In the genomic region with DNA sequence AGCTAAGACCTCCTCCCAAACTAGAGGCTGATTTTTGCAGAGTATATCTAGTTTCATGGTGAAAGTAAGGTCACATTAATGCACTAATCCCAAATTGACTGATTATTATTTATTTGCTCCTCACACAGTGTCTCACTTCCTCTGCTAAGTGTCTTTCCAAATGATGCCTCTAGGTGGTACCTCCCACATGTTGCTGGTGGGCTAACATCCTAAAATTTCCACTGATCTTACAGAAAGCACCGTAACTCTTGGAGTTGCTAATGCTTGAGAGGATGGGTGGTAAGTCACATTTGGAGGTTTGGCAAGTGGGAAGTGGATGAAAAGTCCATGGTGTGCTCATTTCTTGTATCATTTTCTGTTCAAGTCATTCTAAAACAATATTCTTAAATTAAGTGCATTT, we compare ENCODE assay signal across 14 cellular contexts.
DNase-seq lines count a peak whose midpoint lies in the region; ATAC-seq, FAIRE-seq and TF ChIP-seq lines count a peak whose summit lies in the region.
"Had no signal": no experiment of that assay in that cellular context is flagged by ENCODE, and none has a peak within 500 bp of the region (broad histone marks: within the 10 kb centered on the region; RNA-seq: fewer than 3 reads in every experiment).

No MANE protein-coding gene starts in this region.

- H3K36me3 ChIP-seq in PC-3 (ENCODE audit: low read depth, low read length), result no peaks in the 10 kb centered on the region
- H3K36me3 ChIP-seq: colonic mucosa, esophagus squamous epithelium, SJSA1 had no signal

- ATAC-seq in PC-3 (no peak), HG03442 (IDR thresholded peaks at IDR 0.05; ENCODE audit: unreplicated experiment) (no peak)

- H3K27ac ChIP-seq in PC-3 (ENCODE audit: low read length), result no peak overlapping the region
- H3K27ac ChIP-seq: colonic mucosa, esophagus squamous epithelium, SJSA1 had no signal

- peaks cover 0 to 2% (median 0%) of the 10 kb centered on the region in 7 donors for H3K9me3 Mint-ChIP-seq in CD14-positive monocyte
- H3K9me3 Mint-ChIP-seq in glutamatergic neuron (ENCODE audit: unreplicated experiment), result no peaks in the 10 kb centered on the region

- H2AFZ ChIP-seq in PC-3 (ENCODE audit: low read length), result no peak overlapping the region

- no peak for FAIRE-seq in GM19239 (lab: Jason Lieb, UNC)
- FAIRE-seq: G401.6 had no signal

- H3F3A ChIP-seq in PC-3 (ENCODE audit: low read length, unreplicated experiment), result no peaks in the 10 kb centered on the region

- H3K4me2 ChIP-seq in PC-3 (ENCODE audit: low read length), result no peak overlapping the region

- no peaks in the 10 kb centered on the region for H4K20me1 ChIP-seq in PC-3 (ENCODE audit: low read length)

- no peak overlapping the region for H3K9ac ChIP-seq in PC-3 (ENCODE audit: low read length)

- H3K4me1 Mint-ChIP-seq in CD14-positive monocyte (no peaks in the 10 kb centered on the region), glutamatergic neuron (ENCODE audit: low read depth, unreplicated experiment) (no peaks in the 10 kb centered on the region)
- H3K4me1 Mint-ChIP-seq: CD4-positive, alpha-beta memory T cell had no signal

- no peaks in the 10 kb centered on the region for H3K9me2 ChIP-seq in PC-3 (replicated peaks; ENCODE audit: low read length)

- peaks cover 0 to 2% (median 0%) of the 10 kb centered on the region in 3 donors for H3K27me3 Mint-ChIP-seq in CD14-positive monocyte (ENCODE audit: low read depth in 3 of 3)
- no peaks in the 10 kb centered on the region for H3K27me3 Mint-ChIP-seq in glutamatergic neuron (ENCODE audit: unreplicated experiment)
- H3K27me3 Mint-ChIP-seq: CD4-positive, alpha-beta memory T cell; stimulated activated naive CD8-positive, alpha-beta T cell treated with anti-CD3 and anti-CD28 coated beads, Interleukin-15, Interleukin-2, amounts not matched to agents 100 ng/mL and 50 ng/mL, for 24 hours had no signal

- H3K4me3 Mint-ChIP-seq in CD14-positive monocyte (no peak overlapping the region), glutamatergic neuron (ENCODE audit: unreplicated experiment) (no peak overlapping the region)
- H3K4me3 Mint-ChIP-seq: CD4-positive, alpha-beta memory T cell; stimulated activated naive CD8-positive, alpha-beta T cell treated with anti-CD3 and anti-CD28 coated beads, Interleukin-15, Interleukin-2, amounts not matched to agents 100 ng/mL and 50 ng/mL, for 24 hours had no signal

- TF ChIP-seq CTCF in CD14-positive monocyte (IDR thresholded peaks at IDR 0.05) (peak; percentile 6), GM12875 (IDR thresholded peaks at IDR 0.05; ENCODE audit: borderline replicate concordance, insufficient read depth, low read depth, low read length) (peak; percentile 17; the same call in 1 of the 2 replicates), PC-3 (conservative IDR thresholded peaks at IDR 0.05; ENCODE audit: low read depth, low read length) (no peak), glutamatergic neuron (IDR thresholded peaks at IDR 0.05; ENCODE audit: partially characterized antibody, unreplicated experiment) (peak; percentile 44)

- CTCF ChIA-PET in PC-3 (lab: Charles Lee), result no interaction called here

- no peaks in the 10 kb centered on the region for H3K9me3 ChIP-seq in PC-3 (ENCODE audit: low read length)
- H3K9me3 ChIP-seq: colonic mucosa, esophagus squamous epithelium, SJSA1 had no signal

- H3K4me3 ChIP-seq in GM12875 (ENCODE audit: low read depth, low read length) (no peak overlapping the region), PC-3 (ENCODE audit: low read length) (no peak overlapping the region)
- H3K4me3 ChIP-seq: colonic mucosa, esophagus squamous epithelium, SJSA1 had no signal

- H3K79me2 ChIP-seq in PC-3 (ENCODE audit: low read length), result no peaks in the 10 kb centered on the region

- intact Hi-C loops in CD14-positive monocyte (cut with micrococcal nuclease), result no loop called here
- intact Hi-C loops in PC-3 (cut with micrococcal nuclease), result no loop called here

- H3K36me3 Mint-ChIP-seq in CD14-positive monocyte (no peaks in the 10 kb centered on the region), glutamatergic neuron (ENCODE audit: unreplicated experiment) (no peaks in the 10 kb centered on the region)
- H3K36me3 Mint-ChIP-seq: CD4-positive, alpha-beta memory T cell had no signal

- no peaks in the 10 kb centered on the region for H3K4me1 ChIP-seq in PC-3 (ENCODE audit: insufficient read depth, low read length)
- H3K4me1 ChIP-seq: colonic mucosa, esophagus squamous epithelium, SJSA1 had no signal

- no peak overlapping the region for H3K27ac Mint-ChIP-seq in CD14-positive monocyte
- H3K27ac Mint-ChIP-seq in glutamatergic neuron (ENCODE audit: unreplicated experiment), result no peak overlapping the region
- H3K27ac Mint-ChIP-seq: CD4-positive, alpha-beta memory T cell; stimulated activated naive CD8-positive, alpha-beta T cell treated with anti-CD3 and anti-CD28 coated beads, Interleukin-15, Interleukin-2, amounts not matched to agents 100 ng/mL and 50 ng/mL, for 24 hours had no signal

- no peaks in the 10 kb centered on the region for H3K27me3 ChIP-seq in PC-3 (ENCODE audit: low read length)
- H3K27me3 ChIP-seq: colonic mucosa, esophagus squamous epithelium, SJSA1 had no signal

- DNase-seq in CD14-positive monocyte (ENCODE audit: low spot score) (no peak), PC-3 (peak; percentile 2), glutamatergic neuron (no peak), activated gamma-delta T cell treated with Interleukin-2 at 50 U/mL for 16 hours (no peak), GM19239 (ENCODE audit: insufficient read length, low spot score) (no peak)
- DNase-seq: CD4-positive, alpha-beta memory T cell; colonic mucosa; esophagus squamous epithelium; NCI-H187 treated with DMSO at 0.1 percent for 48 hours had no signal

- POLR2A ChIA-PET in PC-3 (lab: Charles Lee; ENCODE audit: unreplicated experiment), result no interaction called here

- no TSS peak for BruUV-seq in PC-3 (replicated peaks; lab: Mats Ljungman, UMichigan)
